In genomic region chr19:40445006-40445312, GRCh38 we compare ENCODE assay signal across 8 cellular contexts. TPM values are rescaled to one million over a fixed set of nuclear protein-coding genes. Genes with fewer than 3 reads are reported as not detected.
DNase-seq lines count a peak whose midpoint lies in the region; ATAC-seq and TF ChIP-seq lines count a peak whose summit lies in the region.

No MANE protein-coding gene starts in this region.

- H3K27me3 Mint-ChIP-seq in naive B cell, result no peaks in the 10 kb centered on the region

- peaks cover 13% of the 10 kb centered on the region for H3K4me1 ChIP-seq in KMS-11 (ENCODE audit: low read depth, poor library complexity, severe bottlenecking)

- H3K27me3 ChIP-seq in KMS-11 (ENCODE audit: insufficient read depth, low read depth), result no peaks in the 10 kb centered on the region

- H4K20me1 ChIP-seq in KMS-11 (ENCODE audit: insufficient read depth), result no peaks in the 10 kb centered on the region

- DNase-seq in AG09309 (ENCODE audit: low read depth) (no peak), naive B cell (no peak), SW480 (ENCODE audit: low spot score) (no peak), GM19240 (ENCODE audit: insufficient read length, low spot score) (no peak), GM13977 (ENCODE audit: low spot score) (no peak), NCI-H2227 treated with DMSO at 0.1 percent for 48 hours (lab: John Stamatoyannopoulos, UW) (no peak)

- TF ChIP-seq CTCF in AG09309 (IDR thresholded peaks at IDR 0.05; ENCODE audit: control insufficient read depth, insufficient read depth, low read depth, low read length, missing control alignments), result no peak
- TF ChIP-seq CTCF in KMS-11 (conservative IDR thresholded peaks at IDR 0.05; ENCODE audit: low read depth, low read length), result no peak
- no peak for TF ChIP-seq CTCF in GM13977 (IDR thresholded peaks at IDR 0.05; ENCODE audit: extremely low read depth, insufficient read depth, missing control alignments)

- peak overlapping the region; percentile 91 for H3K4me3 ChIP-seq in AG09309 (ENCODE audit: control insufficient read depth, low read depth, low read length)
- H3K4me3 ChIP-seq in KMS-11 (IDR thresholded peaks at IDR 0.05; ENCODE audit: insufficient read depth, low read depth, low read length), result no peak overlapping the region

- H3K4me1 Mint-ChIP-seq in naive B cell, result peaks cover 18 to 24% (median 22%) of the 10 kb centered on the region in 3 donors

- H3K79me2 ChIP-seq in KMS-11 (ENCODE audit: insufficient read depth, low read depth), result peaks cover 9% of the 10 kb centered on the region

- H3K27ac ChIP-seq in KMS-11 (peak overlapping the region; percentile 20; the same call in 1 of the 2 replicates), cingulate gyrus (ENCODE audit: low read depth, low read length) (peak overlapping the region; percentile 99)

- H3K4me3 Mint-ChIP-seq in naive B cell, result peak overlapping the region; percentile 90 to 99 (median 98)

- peaks cover 0 to 2% (median 0%) of the 10 kb centered on the region in 7 donors for H3K9me3 Mint-ChIP-seq in naive B cell

- H3K36me3 Mint-ChIP-seq in naive B cell, result peaks cover 0 to 9% of the 10 kb centered on the region in 2 donors

- H3K36me3 ChIP-seq in KMS-11 (ENCODE audit: insufficient read depth), result no peaks in the 10 kb centered on the region; the same call in 1 of the 2 replicates

- peak overlapping the region; percentile 88 for H3K4me2 ChIP-seq in KMS-11

- no peak for ATAC-seq in naive B cell (ENCODE audit: low read depth in 2 of 2)

- H3K9ac ChIP-seq in KMS-11, result peak overlapping the region; percentile 43; the same call in 1 of the 2 replicates

- peak overlapping the region; percentile 84 for H2AFZ ChIP-seq in KMS-11 (ENCODE audit: low read depth)

- in situ Hi-C loops in GM13977 (cut with MboI; ENCODE audit: low pct_unique_long_range_greater_than_20kb, low sequenced_read_pairs, unreplicated experiment), result no loop called here

- peak overlapping the region; percentile 85 to 99 (median 98) for H3K27ac Mint-ChIP-seq in naive B cell

RNA-seq across cellular contexts. Expression of gene SERTAD3, which starts 0.8 kb away (rescaled TPM):
- polyA plus RNA-seq in naive B cell (ENCODE audit: low read depth in 6 of 6), result 10 to 100 TPM in 5 of 6 donors, 1 to 10 TPM in 1; 9.8 to 17.6 (median 13.3) TPM

RNA-seq across cellular contexts. Expression of gene SERTAD1, which starts 19.2 kb away (rescaled TPM):
- polyA plus RNA-seq in naive B cell (ENCODE audit: low read depth in 6 of 6), result 10 to 100 TPM in 4 of 6 donors, 1 to 10 TPM in 2; 8.7 to 23.0 (median 13.0) TPM

RNA-seq across cellular contexts. Expression of gene BLVRB, which starts 20.6 kb away (rescaled TPM):
- 10 to 100 TPM in 5 of 6 donors, 1 to 10 TPM in 1; 5.3 to 35.3 (median 24.5) TPM for polyA plus RNA-seq in naive B cell (ENCODE audit: low read depth in 6 of 6)

RNA-seq across cellular contexts. Expression of gene SPTBN4, which starts 21.8 kb away (rescaled TPM):
- polyA plus RNA-seq in naive B cell (ENCODE audit: low read depth in 6 of 6), result not detected

RNA-seq across cellular contexts. Expression of gene PRX, which starts 31.8 kb away (rescaled TPM):
- under 1 TPM in 4 of 6 donors, not detected in 2; 0.05 to 0.38 (median 0.23) TPM for polyA plus RNA-seq in naive B cell (ENCODE audit: low read depth in 6 of 6)
